Comparison of ENCODE assay signal across 1 cellular context in genomic region chr7:43679210-43680068, GRCh38.
TF ChIP-seq lines count a peak whose summit lies in the region.

No MANE protein-coding gene starts in this region.

TF ChIP-seq in K562, 482 proteins besides CTCF, POLR2A, EP300 and RAD21:
- TF ChIP-seq MBD1 (CRISPR knock-in tag; IDR thresholded peaks at IDR 0.05): no peak
- TF ChIP-seq BHLHE40 (IDR thresholded peaks at IDR 0.05; ENCODE audit: low read length): no peak
- TF ChIP-seq L3MBTL2 (IDR thresholded peaks at IDR 0.05): no peak
- no peak for TF ChIP-seq GTF3C2 (IDR thresholded peaks at IDR 0.05; ENCODE audit: borderline replicate concordance, extremely low read depth, insufficient read length)
- TF ChIP-seq ZNF586 (CRISPR knock-in tag; conservative IDR thresholded peaks at IDR 0.05): no peak
- no peak for TF ChIP-seq CBX5 (IDR thresholded peaks at IDR 0.05; ENCODE audit: borderline replicate concordance, low read depth)
- TF ChIP-seq, protein P1, sequence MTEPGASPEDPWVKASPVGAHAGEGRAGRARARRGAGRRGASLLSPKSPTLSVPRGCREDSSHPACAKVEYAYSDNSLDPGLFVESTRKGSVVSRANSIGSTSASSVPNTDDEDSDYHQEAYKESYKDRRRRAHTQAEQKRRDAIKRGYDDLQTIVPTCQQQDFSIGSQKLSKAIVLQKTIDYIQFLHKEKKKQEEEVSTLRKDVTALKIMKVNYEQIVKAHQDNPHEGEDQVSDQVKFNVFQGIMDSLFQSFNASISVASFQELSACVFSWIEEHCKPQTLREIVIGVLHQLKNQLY (CRISPR knock-in tag; conservative IDR thresholded peaks at IDR 0.05): no peak
- TF ChIP-seq ZNF785 (CRISPR knock-in tag; IDR thresholded peaks at IDR 0.05): no peak
- TF ChIP-seq ZBTB26 (CRISPR knock-in tag; IDR thresholded peaks at IDR 0.05): no peak
- TF ChIP-seq MECOM (CRISPR knock-in tag; IDR thresholded peaks at IDR 0.05): no peak
- no peak for TF ChIP-seq CCNT2 (IDR thresholded peaks at IDR 0.05; ENCODE audit: borderline replicate concordance, extremely low read depth, insufficient read length, low read depth, low read length)
- no peak for TF ChIP-seq KHSRP (IDR thresholded peaks at IDR 0.05)
- no peak for TF ChIP-seq SRSF9 (IDR thresholded peaks at IDR 0.05; ENCODE audit: borderline replicate concordance, low read depth, low read length)
- TF ChIP-seq ASH1L (IDR thresholded peaks at IDR 0.05; ENCODE audit: borderline replicate concordance, low read depth, partially characterized antibody): no peak
- TF ChIP-seq CCAR2 (IDR thresholded peaks at IDR 0.05; ENCODE audit: low read depth, low read length): no peak
- TF ChIP-seq RNF2 (IDR thresholded peaks at IDR 0.05): no peak
- TF ChIP-seq, protein P2, sequence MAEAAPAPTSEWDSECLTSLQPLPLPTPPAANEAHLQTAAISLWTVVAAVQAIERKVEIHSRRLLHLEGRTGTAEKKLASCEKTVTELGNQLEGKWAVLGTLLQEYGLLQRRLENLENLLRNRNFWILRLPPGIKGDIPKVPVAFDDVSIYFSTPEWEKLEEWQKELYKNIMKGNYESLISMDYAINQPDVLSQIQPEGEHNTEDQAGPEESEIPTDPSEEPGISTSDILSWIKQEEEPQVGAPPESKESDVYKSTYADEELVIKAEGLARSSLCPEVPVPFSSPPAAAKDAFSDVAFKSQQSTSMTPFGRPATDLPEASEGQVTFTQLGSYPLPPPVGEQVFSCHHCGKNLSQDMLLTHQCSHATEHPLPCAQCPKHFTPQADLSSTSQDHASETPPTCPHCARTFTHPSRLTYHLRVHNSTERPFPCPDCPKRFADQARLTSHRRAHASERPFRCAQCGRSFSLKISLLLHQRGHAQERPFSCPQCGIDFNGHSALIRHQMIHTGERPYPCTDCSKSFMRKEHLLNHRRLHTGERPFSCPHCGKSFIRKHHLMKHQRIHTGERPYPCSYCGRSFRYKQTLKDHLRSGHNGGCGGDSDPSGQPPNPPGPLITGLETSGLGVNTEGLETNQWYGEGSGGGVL (CRISPR knock-in tag; IDR thresholded peaks at IDR 0.05): no peak
- no peak for TF ChIP-seq FOXJ2 (tag; IDR thresholded peaks at IDR 0.05)
- TF ChIP-seq ZNF263 (CRISPR knock-in tag; IDR thresholded peaks at IDR 0.05; ENCODE audit: borderline replicate concordance): no peak
